8 cellular contexts compared by ENCODE assay signal in the genomic region with DNA sequence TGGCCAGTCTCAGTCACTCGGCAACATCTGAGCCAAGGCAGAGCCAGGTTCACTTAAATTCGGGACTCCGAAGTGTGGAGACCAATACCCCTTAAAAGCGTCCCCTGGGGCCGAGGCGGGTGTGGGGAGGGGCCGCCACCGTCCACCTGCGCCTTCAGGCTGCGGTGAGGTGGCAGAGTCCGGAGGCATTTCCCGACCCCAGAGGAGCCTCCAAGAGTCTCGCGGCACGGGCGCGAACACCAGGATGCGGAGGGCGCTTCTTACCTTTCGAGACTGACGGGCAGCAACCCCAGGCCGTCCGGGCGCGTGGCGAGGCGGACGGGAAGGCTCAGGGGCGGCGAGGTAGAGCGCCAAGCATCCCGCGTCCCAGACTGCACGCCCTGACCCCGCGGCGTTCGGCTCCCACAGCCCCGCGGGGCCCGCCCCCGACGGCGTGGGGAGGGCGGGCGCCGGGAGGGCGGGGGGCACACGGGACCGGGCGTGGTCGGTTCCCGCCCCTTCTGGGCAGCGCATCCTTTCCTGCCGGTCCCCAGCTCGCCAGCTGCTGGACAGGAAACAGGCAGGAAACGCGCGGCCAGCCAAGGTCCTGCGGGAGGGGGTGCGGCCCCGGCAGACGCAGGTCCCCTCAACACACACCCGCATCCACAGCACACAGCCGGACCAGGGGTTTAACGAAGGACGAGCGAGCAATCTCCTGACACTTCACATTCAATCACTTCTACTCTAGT.
A peak's percentile ranks its signal among the peaks of the same experiment; 100 is the strongest.
DNase-seq lines count a peak whose midpoint lies in the region; ATAC-seq, FAIRE-seq and TF ChIP-seq lines count a peak whose summit lies in the region.

A gene with protein sequence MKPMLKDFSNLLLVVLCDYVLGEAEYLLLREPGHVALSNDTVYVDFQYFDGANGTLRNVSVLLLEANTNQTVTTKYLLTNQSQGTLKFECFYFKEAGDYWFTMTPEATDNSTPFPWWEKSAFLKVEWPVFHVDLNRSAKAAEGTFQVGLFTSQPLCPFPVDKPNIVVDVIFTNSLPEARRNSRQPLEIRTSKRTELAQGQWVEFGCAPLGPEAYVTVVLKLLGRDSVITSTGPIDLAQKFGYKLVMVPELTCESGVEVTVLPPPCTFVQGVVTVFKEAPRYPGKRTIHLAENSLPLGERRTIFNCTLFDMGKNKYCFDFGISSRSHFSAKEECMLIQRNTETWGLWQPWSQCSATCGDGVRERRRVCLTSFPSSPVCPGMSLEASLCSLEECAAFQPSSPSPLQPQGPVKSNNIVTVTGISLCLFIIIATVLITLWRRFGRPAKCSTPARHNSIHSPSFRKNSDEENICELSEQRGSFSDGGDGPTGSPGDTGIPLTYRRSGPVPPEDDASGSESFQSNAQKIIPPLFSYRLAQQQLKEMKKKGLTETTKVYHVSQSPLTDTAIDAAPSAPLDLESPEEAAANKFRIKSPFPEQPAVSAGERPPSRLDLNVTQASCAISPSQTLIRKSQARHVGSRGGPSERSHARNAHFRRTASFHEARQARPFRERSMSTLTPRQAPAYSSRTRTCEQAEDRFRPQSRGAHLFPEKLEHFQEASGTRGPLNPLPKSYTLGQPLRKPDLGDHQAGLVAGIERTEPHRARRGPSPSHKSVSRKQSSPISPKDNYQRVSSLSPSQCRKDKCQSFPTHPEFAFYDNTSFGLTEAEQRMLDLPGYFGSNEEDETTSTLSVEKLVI (minus strand): TSS at position 406 of the 728 bp plus-strand sequence. CDS start 3,572 bp downstream, outside the sequence.

- ATAC-seq in HG03025 (IDR thresholded peaks at IDR 0.05; ENCODE audit: low FRiP score, unreplicated experiment), result no peak
- ATAC-seq in GM19351 (IDR thresholded peaks at IDR 0.05; ENCODE audit: unreplicated experiment), result no peak

- H3K4me3 Mint-ChIP-seq in nephron, result peak within 1 kb of the TSS; percentile 76 to 83 (median 81)

- H3K36me3 Mint-ChIP-seq in nephron (ENCODE audit: low read depth), result no peaks in the 10 kb centered on the region

- no peak for TF ChIP-seq CTCF in nephron (IDR thresholded peaks at IDR 0.05; ENCODE audit: unreplicated experiment in 3 of 3)

- peak; percentile 9 for DNase-seq in activated naive CD4-positive, alpha-beta T cell treated with Interleukin-2 at 50 U/mL for 16 hours
- no peak for DNase-seq in activated naive CD4-positive, alpha-beta T cell (lab: John Stamatoyannopoulos, UW)
- peak; percentile 56 for DNase-seq in HTR-8/SVneo (ENCODE audit: insufficient read length, low spot score)
- peak; percentile 34 to 41 for DNase-seq in activated T-cell treated with anti-CD3 and anti-CD28 coated beads, Interleukin-2, amount 50 U/mL, for 48 hours
- DNase-seq in fibroblast of the conjunctiva (ENCODE audit: low read depth), result peak; percentile 18

- no peaks in the 10 kb centered on the region for H3K4me1 Mint-ChIP-seq in nephron

- peaks cover 43% of the 10 kb centered on the region for H3K27me3 Mint-ChIP-seq in nephron (ENCODE audit: low read depth)

- no peaks in the 10 kb centered on the region for H3K9me3 Mint-ChIP-seq in nephron

- no peak for FAIRE-seq in HTR-8/SVneo (lab: Jason Lieb, UNC)

- no peak within 1 kb of the TSS for H3K27ac Mint-ChIP-seq in nephron

Comparison
In these comparisons a context has a peak if more than half of its experiments do, and no peak if none do; other contexts are left out.
1. DNase-seq: peak in activated naive CD4-positive, alpha-beta T cell treated with Interleukin-2 at 50 U/mL for 16 hours (single experiment), HTR-8/SVneo (single experiment), activated T-cell treated with anti-CD3 and anti-CD28 coated beads, Interleukin-2, amount 50 U/mL, for 48 hours (2 of 2) and fibroblast of the conjunctiva (single experiment); none in activated naive CD4-positive, alpha-beta T cell (0 of 4).